10 cellular contexts compared by ENCODE assay signal in genomic region chr16:87435399-87436224, GRCh38. TPM values are rescaled to one million over a fixed set of nuclear protein-coding genes. Genes with fewer than 3 reads are reported as not detected.
A peak's percentile ranks its signal among the peaks of the same experiment; 100 is the strongest.
DNase-seq lines count a peak whose midpoint lies in the region; ATAC-seq lines count a peak whose summit lies in the region.
"Had no signal": no experiment of that assay in that cellular context is flagged by ENCODE, and none has a peak within 500 bp of the region (broad histone marks: within the 10 kb centered on the region; RNA-seq: fewer than 3 reads in every experiment).

No MANE protein-coding gene starts in this region.

- H3K4me1 ChIP-seq in BLaER1 (peaks cover 54% of the 10 kb centered on the region), trophoblast cell (ENCODE audit: control insufficient read depth in 1 of 2, insufficient read depth in 2 of 2, low read length in 2 of 2) (peaks cover 0 to 5% of the 10 kb centered on the region in 2 experiments)

- H3K9ac ChIP-seq in BLaER1 (peak overlapping the region; percentile 65), trophoblast cell (ENCODE audit: low read length) (no peak overlapping the region)

- H4K12ac ChIP-seq in trophoblast cell (ENCODE audit: low read depth, low read length), result no peak overlapping the region

- peaks cover 64% of the 10 kb centered on the region; the same call in 1 of the 2 replicates for H4K20me1 ChIP-seq in BLaER1

- WGBS in trophoblast cell (ENCODE audit: extremely low coverage, insufficient coverage, insufficient read length), result no CpG with 5 or more reads among the region's 21 CpGs

- no peak overlapping the region for H3K18ac ChIP-seq in trophoblast cell (ENCODE audit: low read length)

- no peaks in the 10 kb centered on the region for H3K27me3 ChIP-seq in BLaER1
- no peaks in the 10 kb centered on the region for H3K27me3 ChIP-seq in trophoblast cell (ENCODE audit: insufficient read depth, low read length)
- no peaks in the 10 kb centered on the region for H3K27me3 ChIP-seq in MG63

- no peak overlapping the region for H2AFZ ChIP-seq in trophoblast cell (ENCODE audit: insufficient read depth, low read length, poor library complexity)

- H2BK120ac ChIP-seq in trophoblast cell (ENCODE audit: insufficient read depth, low read length, poor library complexity), result no peak overlapping the region

- peak; percentile 29 for DNase-seq in foreskin melanocyte
- no peak for DNase-seq in trophoblast cell
- no peak for DNase-seq in MG63

- H3K27ac ChIP-seq in BLaER1 (peak overlapping the region; percentile 76), trophoblast cell (ENCODE audit: low read depth, low read length) (no peak overlapping the region)

- no peak overlapping the region for H2AK5ac ChIP-seq in trophoblast cell (ENCODE audit: low read length)

- H3K36me3 Mint-ChIP-seq in activated naive CD8-positive, alpha-beta T cell, result peaks cover 2% of the 10 kb centered on the region

- H3K27ac Mint-ChIP-seq in activated naive CD8-positive, alpha-beta T cell, result peak overlapping the region; percentile 34
- H3K27ac Mint-ChIP-seq: memory B cell had no signal

- no peak overlapping the region for H4K8ac ChIP-seq in trophoblast cell (ENCODE audit: low read depth, low read length)

- no peak overlapping the region for H3K23ac ChIP-seq in trophoblast cell (ENCODE audit: low read length)

- no peak overlapping the region for H3K14ac ChIP-seq in trophoblast cell (ENCODE audit: low read length)

- no peak overlapping the region for H2BK12ac ChIP-seq in trophoblast cell (ENCODE audit: low read length)

- H3K9me3 Mint-ChIP-seq in activated naive CD8-positive, alpha-beta T cell (ENCODE audit: low read depth), result no peaks in the 10 kb centered on the region
- H3K9me3 Mint-ChIP-seq: memory B cell, T-cell had no signal

- no peak overlapping the region for H3K4ac ChIP-seq in trophoblast cell (ENCODE audit: low read depth, low read length)

- H2BK5ac ChIP-seq in trophoblast cell (ENCODE audit: low read depth, low read length, poor library complexity), result no peak overlapping the region

- H3K4me3 Mint-ChIP-seq in activated naive CD8-positive, alpha-beta T cell, result peak overlapping the region; percentile 48
- H3K4me3 Mint-ChIP-seq: memory B cell had no signal

- H3K36me3 ChIP-seq in BLaER1 (peaks cover 18% of the 10 kb centered on the region), trophoblast cell (ENCODE audit: control insufficient read depth in 1 of 2, insufficient read depth in 2 of 2, low read length in 2 of 2) (peaks cover 2 to 8% of the 10 kb centered on the region in 2 experiments), MG63 (no peaks in the 10 kb centered on the region)

- H3K4me2 ChIP-seq in BLaER1 (peak overlapping the region; percentile 95), trophoblast cell (ENCODE audit: low read length) (no peak overlapping the region)

- ATAC-seq in HG02852 (IDR thresholded peaks at IDR 0.05; ENCODE audit: unreplicated experiment), result no peak
- ATAC-seq in GM18873 (IDR thresholded peaks at IDR 0.05; ENCODE audit: low FRiP score, unreplicated experiment), result no peak
- ATAC-seq in GM21515 (IDR thresholded peaks at IDR 0.05; ENCODE audit: unreplicated experiment), result no peak

- no peaks in the 10 kb centered on the region for H3K79me2 ChIP-seq in trophoblast cell (ENCODE audit: control insufficient read depth, insufficient read depth, low read length, poor library complexity)

- H3K79me1 ChIP-seq in trophoblast cell (ENCODE audit: low read length), result no peaks in the 10 kb centered on the region

- H3K4me1 Mint-ChIP-seq in activated naive CD8-positive, alpha-beta T cell (ENCODE audit: low read depth), result peaks cover 24% of the 10 kb centered on the region

- H3K9me3 ChIP-seq in BLaER1, result no peaks in the 10 kb centered on the region
- H3K9me3 ChIP-seq in trophoblast cell (ENCODE audit: insufficient read depth, low read depth, low read length), result no peaks in the 10 kb centered on the region
- H3K9me3 ChIP-seq in MG63, result no peaks in the 10 kb centered on the region

- peak overlapping the region; percentile 47 for H3K4me3 ChIP-seq in BLaER1
- peak overlapping the region; percentile 51 for H3K4me3 ChIP-seq in trophoblast cell (ENCODE audit: low read depth, low read length)
- H3K4me3 ChIP-seq in MG63, result no peak overlapping the region

- no peak overlapping the region for H4K91ac ChIP-seq in trophoblast cell (ENCODE audit: low read depth, low read length)

- H3K27me3 Mint-ChIP-seq in activated naive CD8-positive, alpha-beta T cell, result no peaks in the 10 kb centered on the region
- H3K27me3 Mint-ChIP-seq: T-cell had no signal

RNA-seq across cellular contexts. Expression of gene MAP1LC3B, which starts 43.5 kb away (rescaled TPM):
- polyA plus RNA-seq in trophoblast cell (2013), result 81.7 and 82.7 TPM in 2 replicates
- 7.9 and 16.0 TPM in 2 replicates for total RNA-seq in MG63 (2014; rRNA removed; shearing (Covaris generic); ENCODE audit: low replicate concordance)

RNA-seq across cellular contexts. Expression of gene FBXO31, which starts 52.0 kb away (rescaled TPM):
- polyA plus RNA-seq in trophoblast cell (2013), result 7.8 TPM in 2 replicates
- 12.6 and 33.4 TPM in 2 replicates for total RNA-seq in MG63 (2014; rRNA removed; shearing (Covaris generic); ENCODE audit: low replicate concordance)

RNA-seq across cellular contexts. Expression of gene ZCCHC14, which starts 57.2 kb away (rescaled TPM):
- polyA plus RNA-seq in trophoblast cell (2013), result 9.7 and 10.4 TPM in 2 replicates
- total RNA-seq in MG63 (2014; rRNA removed; shearing (Covaris generic); ENCODE audit: low replicate concordance), result 2.6 and 3.0 TPM in 2 replicates
